ENCODE assay signal across 33 cellular contexts in genomic region chr14:26947265-26947664, GRCh38.
"Had no signal": no experiment of that assay in that cellular context is flagged by ENCODE, and none has a peak within 500 bp of the region (broad histone marks: within the 10 kb centered on the region; RNA-seq: fewer than 3 reads in every experiment).

No MANE protein-coding gene starts in this region.

- DNase-seq: activated B cell treated with CpG ODN at 0.5 μM for 24 hours; activated CD4-positive, alpha-beta memory T cell treated with anti-CD3 and anti-CD28 coated beads for 36 hours; activated CD4-positive, alpha-beta T cell treated with anti-CD3 and anti-CD28 coated beads for 4 hours; activated CD4-positive, alpha-beta T cell treated with anti-CD3 and anti-CD28 coated beads, Interleukin-2, amount 10 ng/mL, durations not matched to agents 24 days and 14 days; activated CD4-positive, alpha-beta T cell treated with anti-CD3 and anti-CD28 coated beads, Interleukin-2, amount 50 U/mL, for 1 hour; activated CD4-positive, alpha-beta T cell treated with anti-CD3 and anti-CD28 coated beads, Interleukin-2, amount 50 U/mL, for 4 hours; activated CD4-positive, CD25-positive, alpha-beta regulatory T cell treated with anti-CD3 and anti-CD28 coated beads, Interleukin-2, amount 50 U/mL, for 72 hours; activated CD8-positive, alpha-beta memory T cell treated with anti-CD3 and anti-CD28 coated beads, Interleukin-2, amount 50 U/mL, for 4 hours; activated CD8-positive, alpha-beta T cell treated with anti-CD3 and anti-CD28 coated beads for 36 hours; activated effector memory CD4-positive, alpha-beta T cell treated with anti-CD3 and anti-CD28 coated beads, Interleukin-2, amount 50 U/mL, for 16 hours; activated gamma-delta T cell treated with Interleukin-2 at 50 U/mL for 16 hours; activated naive CD4-positive, alpha-beta T cell; activated naive CD4-positive, alpha-beta T cell treated with anti-CD3 and anti-CD28 coated beads for 36 hours; activated naive CD4-positive, alpha-beta T cell treated with anti-CD3 and anti-CD28 coated beads, Interleukin-2, amount 50 U/mL, for 16 hours; activated naive CD8-positive, alpha-beta T cell treated with anti-CD3 and anti-CD28 coated beads for 36 hours; activated T-cell treated with anti-CD3 and anti-CD28 coated beads for 4 hours; activated T-cell treated with anti-CD3 and anti-CD28 coated beads, Interleukin-2, amount 50 U/mL, for 1 hour; activated T-cell treated with anti-CD3 and anti-CD28 coated beads, Interleukin-2, amount 50 U/mL, for 4 hours; activated T-cell treated with anti-CD3 and anti-CD28 coated beads, Interleukin-2, amount 50 U/mL, for 72 hours; adrenal gland; amniotic stem cell; aorta; body of pancreas; brain microvascular endothelial cell; caudate nucleus; cerebellar nuclear complex; T-helper 1 cell; T-helper 2 cell; T-helper 9 cell had no signal

- H3K9me3 ChIP-seq: adrenal gland, body of pancreas, breast epithelium had no signal

- H3K27me3 ChIP-seq: adrenal gland, body of pancreas, brain microvascular endothelial cell, breast epithelium had no signal

- H3K4me1 ChIP-seq: adrenal gland, body of pancreas, breast epithelium had no signal

- ATAC-seq: activated CD8-positive, alpha-beta T cell treated with anti-CD3 and anti-CD28 coated beads for 36 hours; activated naive CD4-positive, alpha-beta T cell treated with anti-CD3 and anti-CD28 coated beads, Interleukin-2, amount 50 U/mL, for 72 hours; activated T-cell treated with anti-CD3 and anti-CD28 coated beads, Interleukin-2, amount 50 U/mL, for 4 hours; activated T-cell treated with anti-CD3 and anti-CD28 coated beads, Interleukin-2, amount 50 U/mL, for 72 hours; activated T-helper 17 cell treated with anti-CD3 and anti-CD28 coated beads, Interleukin-2, amount 50 U/mL, for 72 hours; body of pancreas had no signal

- H3K27ac ChIP-seq: adrenal gland, body of pancreas, brain microvascular endothelial cell, breast epithelium, VCaP had no signal

- H3K4me3 ChIP-seq: adrenal gland, body of pancreas, breast epithelium had no signal
